8 cellular contexts compared by ENCODE assay signal in the genomic region with DNA sequence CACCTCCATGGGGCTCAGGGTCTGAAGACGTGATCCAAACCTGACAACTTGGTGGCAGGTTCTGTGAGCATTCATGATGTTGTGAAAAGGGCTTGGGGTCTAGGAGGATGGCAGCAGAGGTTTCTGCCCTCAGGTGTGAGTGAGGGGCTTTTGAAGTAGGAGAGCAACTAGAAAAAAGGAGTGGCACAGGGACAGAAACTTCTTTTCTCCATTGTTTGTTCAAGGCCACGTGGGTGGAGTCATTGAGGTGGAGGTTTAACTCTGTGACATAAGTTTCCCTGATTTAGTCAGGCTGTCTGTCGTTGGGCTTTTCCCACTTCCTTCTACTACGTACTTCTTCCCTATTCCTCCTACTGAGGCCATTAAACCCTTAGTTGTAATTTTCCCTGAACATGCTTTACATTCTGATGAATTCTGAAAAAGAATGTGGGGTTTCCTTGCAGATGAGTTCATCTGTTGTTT. TPM values are rescaled to one million over a fixed set of nuclear protein-coding genes. Genes with fewer than 3 reads are reported as not detected.
DNase-seq lines count a peak whose midpoint lies in the region; ATAC-seq and TF ChIP-seq lines count a peak whose summit lies in the region.

No MANE protein-coding gene starts in this region.

- H3K27ac Mint-ChIP-seq in activated CD8-positive, alpha-beta T cell treated with anti-CD3 and anti-CD28 coated beads, Interleukin-2, amount 10 ng/mL, durations not matched to agents 7 days and 5 days, result peak overlapping the region; percentile 92

- H3K27ac ChIP-seq in AG04450 (ENCODE audit: low read depth, low read length), result peak overlapping the region; percentile 95
- no peak overlapping the region for H3K27ac ChIP-seq in HEK293 (ENCODE audit: extremely low read depth, low read depth, low read length)

- H3K4me1 ChIP-seq in HEK293 (ENCODE audit: control insufficient read depth, insufficient read depth, low read length), result peaks cover 19% of the 10 kb centered on the region

- DNase-seq in AG04450 (ENCODE audit: low read depth, low spot score) (peak; percentile 30), foreskin fibroblast (peak; percentile 50), NCI-H2196 (lab: John Stamatoyannopoulos, UW; ENCODE audit: unreplicated experiment) (no peak), NCI-H1417 treated with DMSO at 0.1 percent for 48 hours (lab: John Stamatoyannopoulos, UW) (no peak)
- peak; percentile 48 for DNase-seq in activated CD8-positive, alpha-beta T cell treated with anti-CD3 and anti-CD28 coated beads, Interleukin-2, amount 10 ng/mL, durations not matched to agents 7 days and 5 days
- peak; percentile 18 to 62 for DNase-seq in stimulated activated CD4-positive, alpha-beta T cell treated with anti-CD3 and anti-CD28 coated beads, Interleukin-4, amount 100 ng/mL, for 4 hours

- ATAC-seq in activated CD8-positive, alpha-beta T cell treated with anti-CD3 and anti-CD28 coated beads, Interleukin-2, amount 10 ng/mL, durations not matched to agents 7 days and 5 days, result no peak
- ATAC-seq in HG03095 (IDR thresholded peaks at IDR 0.05; ENCODE audit: unreplicated experiment), result no peak

- H3K36me3 Mint-ChIP-seq in activated CD8-positive, alpha-beta T cell treated with anti-CD3 and anti-CD28 coated beads, Interleukin-2, amount 10 ng/mL, durations not matched to agents 7 days and 5 days (ENCODE audit: low read depth), result peaks cover 58% of the 10 kb centered on the region

- H3K4me3 ChIP-seq in AG04450 (ENCODE audit: low read depth, low read length), result no peak overlapping the region
- H3K4me3 ChIP-seq in HEK293 (ENCODE audit: low read depth, low read length), result no peak overlapping the region
- H3K4me3 ChIP-seq in foreskin fibroblast (ENCODE audit: low read depth in 1 of 2, low read length in 2 of 2), result no peak overlapping the region

- no peaks in the 10 kb centered on the region for H3K27me3 ChIP-seq in AG04450 (ENCODE audit: control insufficient read depth, insufficient read depth, low read length)

- H3K4me3 Mint-ChIP-seq in activated CD8-positive, alpha-beta T cell treated with anti-CD3 and anti-CD28 coated beads, Interleukin-2, amount 10 ng/mL, durations not matched to agents 7 days and 5 days, result peak overlapping the region; percentile 63

- H3K36me3 ChIP-seq in HEK293 (ENCODE audit: control insufficient read depth in 2 of 2, insufficient read depth in 1 of 2, low read length in 2 of 2), result peaks cover 0 to 8% of the 10 kb centered on the region in 2 experiments; a peak in 2 of 3 replicates

- POLR2A ChIA-PET in AG04450 (lab: Yijun Ruan, JAX) (interaction anchor here (0.6 to 1.5 kb wide), 3 partner anchors 12 to 240 kb away, joined by 3 to 17 read pairs (median 3); a partner anchor contains a TSS), HEK293 (lab: Yijun Ruan, JAX) (no interaction called here)
- POLR2A ChIA-PET in activated CD8-positive, alpha-beta T cell treated with anti-CD3 and anti-CD28 coated beads, Interleukin-2, amount 10 ng/mL, durations not matched to agents 7 days and 5 days (lab: Charles Lee), result interaction anchor here (0.8 to 5.7 kb wide), 8 partner anchors 10 to 240 kb away, joined by 3 to 238 read pairs (median 4); a partner anchor contains a TSS

- H3K9me3 Mint-ChIP-seq in activated CD8-positive, alpha-beta T cell treated with anti-CD3 and anti-CD28 coated beads, Interleukin-2, amount 10 ng/mL, durations not matched to agents 7 days and 5 days (ENCODE audit: insufficient read depth), result no peaks in the 10 kb centered on the region

- CTCF ChIA-PET in AG04450 (lab: Charles Lee) (interaction anchor here (0.7 kb wide), 1 partner anchor 11 kb away, joined by 5 read pairs; no protein-coding TSS in a partner anchor), HEK293 (lab: Yijun Ruan, JAX) (interaction anchor here (0.6 to 1.2 kb wide), 3 partner anchors 11 to 108 kb away, joined by 3 to 4 read pairs (median 4); no protein-coding TSS in a partner anchor)
- CTCF ChIA-PET in activated CD8-positive, alpha-beta T cell treated with anti-CD3 and anti-CD28 coated beads, Interleukin-2, amount 10 ng/mL, durations not matched to agents 7 days and 5 days (lab: Charles Lee), result interaction anchor here (1.0 to 5.6 kb wide), 4 partner anchors 30 to 228 kb away, joined by 4 to 48 read pairs (median 8); a partner anchor contains a TSS

- TF ChIP-seq CTCF in AG04450 (IDR thresholded peaks at IDR 0.05; ENCODE audit: low read depth, low read length) (no peak), HEK293 (tag by site-specific recombination; IDR thresholded peaks at IDR 0.05) (no peak), foreskin fibroblast (IDR thresholded peaks at IDR 0.05; ENCODE audit: low read depth, low read length) (no peak)

- peaks cover 81% of the 10 kb centered on the region for H3K4me1 Mint-ChIP-seq in activated CD8-positive, alpha-beta T cell treated with anti-CD3 and anti-CD28 coated beads, Interleukin-2, amount 10 ng/mL, durations not matched to agents 7 days and 5 days (ENCODE audit: low read depth)

- no peaks in the 10 kb centered on the region for H3K27me3 Mint-ChIP-seq in activated CD8-positive, alpha-beta T cell treated with anti-CD3 and anti-CD28 coated beads, Interleukin-2, amount 10 ng/mL, durations not matched to agents 7 days and 5 days (ENCODE audit: low read depth)

- no peaks in the 10 kb centered on the region for H3K9me3 ChIP-seq in AG04450 (ENCODE audit: control insufficient read depth, insufficient read depth, low read length)
- H3K9me3 ChIP-seq in HEK293 (ENCODE audit: control insufficient read depth, insufficient read depth, low read depth, low read length), result no peaks in the 10 kb centered on the region

TF ChIP-seq in HEK293, 187 proteins besides CTCF, POLR2A, EP300 and RAD21 (continues in another document):
- TF ChIP-seq, protein P1, sequence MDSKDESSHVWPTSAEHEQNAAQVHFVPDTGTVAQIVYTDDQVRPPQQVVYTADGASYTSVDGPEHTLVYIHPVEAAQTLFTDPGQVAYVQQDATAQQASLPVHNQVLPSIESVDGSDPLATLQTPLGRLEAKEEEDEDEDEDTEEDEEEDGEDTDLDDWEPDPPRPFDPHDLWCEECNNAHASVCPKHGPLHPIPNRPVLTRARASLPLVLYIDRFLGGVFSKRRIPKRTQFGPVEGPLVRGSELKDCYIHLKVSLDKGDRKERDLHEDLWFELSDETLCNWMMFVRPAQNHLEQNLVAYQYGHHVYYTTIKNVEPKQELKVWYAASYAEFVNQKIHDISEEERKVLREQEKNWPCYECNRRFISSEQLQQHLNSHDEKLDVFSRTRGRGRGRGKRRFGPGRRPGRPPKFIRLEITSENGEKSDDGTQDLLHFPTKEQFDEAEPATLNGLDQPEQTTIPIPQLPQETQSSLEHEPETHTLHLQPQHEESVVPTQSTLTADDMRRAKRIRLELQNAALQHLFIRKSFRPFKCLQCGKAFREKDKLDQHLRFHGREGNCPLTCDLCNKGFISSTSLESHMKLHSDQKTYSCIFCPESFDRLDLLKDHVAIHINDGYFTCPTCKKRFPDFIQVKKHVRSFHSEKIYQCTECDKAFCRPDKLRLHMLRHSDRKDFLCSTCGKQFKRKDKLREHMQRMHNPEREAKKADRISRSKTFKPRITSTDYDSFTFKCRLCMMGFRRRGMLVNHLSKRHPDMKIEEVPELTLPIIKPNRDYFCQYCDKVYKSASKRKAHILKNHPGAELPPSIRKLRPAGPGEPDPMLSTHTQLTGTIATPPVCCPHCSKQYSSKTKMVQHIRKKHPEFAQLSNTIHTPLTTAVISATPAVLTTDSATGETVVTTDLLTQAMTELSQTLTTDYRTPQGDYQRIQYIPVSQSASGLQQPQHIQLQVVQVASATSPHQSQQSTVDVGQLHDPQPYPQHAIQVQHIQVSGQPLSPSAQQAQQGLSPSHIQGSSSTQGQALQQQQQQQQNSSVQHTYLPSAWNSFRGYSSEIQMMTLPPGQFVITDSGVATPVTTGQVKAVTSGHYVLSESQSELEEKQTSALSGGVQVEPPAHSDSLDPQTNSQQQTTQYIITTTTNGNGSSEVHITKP (tag by site-specific recombination; IDR thresholded peaks at IDR 0.05), result peak; percentile 42; the same call in 1 of the 2 replicates
- TF ChIP-seq ZFHX2 (tag by site-specific recombination; conservative IDR thresholded peaks at IDR 0.05) (peak; percentile 38; the same call in 1 of the 2 replicates), EGR2 (tag by site-specific recombination; IDR thresholded peaks at IDR 0.05; ENCODE audit: low read depth) (peak; percentile 32; the same call in 1 of the 2 replicates), ZNF837 (tag by site-specific recombination; IDR thresholded peaks at IDR 0.05) (no peak)
- TF ChIP-seq, protein P2, sequence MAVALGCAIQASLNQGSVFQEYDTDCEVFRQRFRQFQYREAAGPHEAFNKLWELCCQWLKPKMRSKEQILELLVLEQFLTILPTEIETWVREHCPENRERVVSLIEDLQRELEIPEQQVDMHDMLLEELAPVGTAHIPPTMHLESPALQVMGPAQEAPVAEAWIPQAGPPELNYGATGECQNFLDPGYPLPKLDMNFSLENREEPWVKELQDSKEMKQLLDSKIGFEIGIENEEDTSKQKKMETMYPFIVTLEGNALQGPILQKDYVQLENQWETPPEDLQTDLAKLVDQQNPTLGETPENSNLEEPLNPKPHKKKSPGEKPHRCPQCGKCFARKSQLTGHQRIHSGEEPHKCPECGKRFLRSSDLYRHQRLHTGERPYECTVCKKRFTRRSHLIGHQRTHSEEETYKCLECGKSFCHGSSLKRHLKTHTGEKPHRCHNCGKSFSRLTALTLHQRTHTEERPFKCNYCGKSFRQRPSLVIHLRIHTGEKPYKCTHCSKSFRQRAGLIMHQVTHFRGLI (tag by site-specific recombination; IDR thresholded peaks at IDR 0.05), result peak; percentile 83

RNA-seq across cellular contexts. Expression of a gene that starts 13.1 kb away (rescaled TPM):
- 32.7 and 36.3 TPM in 2 replicates for polyA plus RNA-seq in AG04450 (2011; rRNA removed)
- polyA minus RNA-seq in AG04450 (2011; rRNA and poly(A)+ RNA removed), result 69.2 and 71.5 TPM in 2 replicates
- 10 to 100 TPM; 90.4 to 95.0 TPM for total RNA-seq in activated CD8-positive, alpha-beta T cell treated with anti-CD3 and anti-CD28 coated beads, Interleukin-2, amount 10 ng/mL, durations not matched to agents 7 days and 5 days

RNA-seq across cellular contexts. Expression of a gene that starts 53.9 kb away (rescaled TPM):
- polyA plus RNA-seq in AG04450 (2011; rRNA removed), result 1.5 and 2.6 TPM in 2 replicates
- 2.8 and 3.2 TPM in 2 replicates for polyA minus RNA-seq in AG04450 (2011; rRNA and poly(A)+ RNA removed)
- total RNA-seq in activated CD8-positive, alpha-beta T cell treated with anti-CD3 and anti-CD28 coated beads, Interleukin-2, amount 10 ng/mL, durations not matched to agents 7 days and 5 days, result 10 to 100 TPM; 40.7 to 42.8 TPM

RNA-seq across cellular contexts. Expression of a gene that starts 57.3 kb away (rescaled TPM):
- polyA plus RNA-seq in AG04450 (2011; rRNA removed), result 90.9 and 121 TPM in 2 replicates
- 12.4 and 18.2 TPM in 2 replicates for polyA minus RNA-seq in AG04450 (2011; rRNA and poly(A)+ RNA removed)
- 100 to 1,000 TPM; 167 to 173 TPM for total RNA-seq in activated CD8-positive, alpha-beta T cell treated with anti-CD3 and anti-CD28 coated beads, Interleukin-2, amount 10 ng/mL, durations not matched to agents 7 days and 5 days

RNA-seq across cellular contexts. Expression of a gene that starts 57.6 kb away (rescaled TPM):
- polyA plus RNA-seq in AG04450 (2011; rRNA removed), result 4.5 and 6.1 TPM in 2 replicates
- 9.2 and 15.1 TPM in 2 replicates for polyA minus RNA-seq in AG04450 (2011; rRNA and poly(A)+ RNA removed)
- total RNA-seq in activated CD8-positive, alpha-beta T cell treated with anti-CD3 and anti-CD28 coated beads, Interleukin-2, amount 10 ng/mL, durations not matched to agents 7 days and 5 days, result 10 to 100 TPM; 35.9 to 40.2 TPM

Comparison
In these comparisons a context has a peak if more than half of its experiments do, and no peak if none do; other contexts are left out.
1. DNase-seq: peak in AG04450 (single experiment), activated CD8-positive, alpha-beta T cell treated with anti-CD3 and anti-CD28 coated beads, Interleukin-2, amount 10 ng/mL, durations not matched to agents 7 days and 5 days (single experiment), foreskin fibroblast (2 of 2) and stimulated activated CD4-positive, alpha-beta T cell treated with anti-CD3 and anti-CD28 coated beads, Interleukin-4, amount 100 ng/mL, for 4 hours (2 of 2); none in NCI-H2196 (single experiment) and NCI-H1417 treated with DMSO at 0.1 percent for 48 hours (single experiment).